In the genomic region with DNA sequence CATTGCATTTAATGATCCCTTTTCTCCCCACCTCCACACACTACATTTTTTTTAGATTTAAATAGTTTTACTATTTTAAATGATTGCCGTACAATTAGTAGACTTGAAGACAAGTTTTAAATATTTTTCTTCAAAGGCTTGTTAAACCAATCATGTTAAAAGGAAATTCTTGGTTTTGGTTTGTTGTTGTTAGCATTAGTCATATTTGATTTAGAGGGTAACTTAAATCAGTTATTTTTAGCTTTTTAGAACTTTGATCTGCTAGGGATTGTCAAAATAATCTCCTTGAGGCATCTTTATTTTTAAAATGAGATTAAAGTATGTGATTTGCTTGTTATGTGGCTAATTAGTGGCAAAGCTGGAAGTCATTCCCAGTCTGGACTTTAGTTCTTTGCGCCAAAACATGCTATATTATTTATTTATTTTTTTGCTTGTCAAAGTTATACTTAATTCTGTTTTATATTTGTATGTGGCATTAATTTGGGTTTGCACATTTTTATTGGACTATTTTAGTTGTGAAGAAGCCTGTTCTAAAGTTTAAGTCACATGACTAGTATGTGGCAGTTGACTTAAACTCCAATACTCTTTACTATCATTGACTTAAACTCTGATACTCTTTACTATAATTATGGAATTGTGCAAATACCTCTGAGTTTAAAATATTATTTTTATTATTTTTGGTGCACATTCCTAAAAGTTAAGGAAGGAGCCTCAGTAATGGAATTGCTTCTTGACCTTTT, we compare ENCODE assay signal across 9 cellular contexts. TPM values are rescaled to one million over a fixed set of nuclear protein-coding genes. Genes with fewer than 3 reads are reported as not detected.
A peak's percentile ranks its signal among the peaks of the same experiment; 100 is the strongest.
DNase-seq lines count a peak whose midpoint lies in the region; ATAC-seq and TF ChIP-seq lines count a peak whose summit lies in the region.
"Had no signal": no experiment of that assay in that cellular context is flagged by ENCODE, and none has a peak within 500 bp of the region (broad histone marks: within the 10 kb centered on the region; RNA-seq: fewer than 3 reads in every experiment).

No MANE protein-coding gene starts in this region.

- H4K20me1 ChIP-seq in hepatocyte (ENCODE audit: insufficient read depth, poor library complexity, severe bottlenecking), result peaks cover 25% of the 10 kb centered on the region

- H3K9ac ChIP-seq in subcutaneous abdominal adipose tissue (ENCODE audit: low read length in 5 of 5), result peak overlapping the region in 1 of 5 donors; percentile 21

- peaks cover 42% of the 10 kb centered on the region for H3K36me3 Mint-ChIP-seq in activated CD8-positive, alpha-beta memory T cell treated with anti-CD3 and anti-CD28 coated beads, Interleukin-2, amount 10 ng/mL, durations not matched to agents 7 days and 5 days
- H3K36me3 Mint-ChIP-seq in activated CD8-positive, alpha-beta T cell treated with anti-CD3 and anti-CD28 coated beads for 36 hours (ENCODE audit: low read depth), result peaks cover 51% of the 10 kb centered on the region

- peaks cover 51% of the 10 kb centered on the region for H3K4me1 Mint-ChIP-seq in activated CD8-positive, alpha-beta memory T cell treated with anti-CD3 and anti-CD28 coated beads, Interleukin-2, amount 10 ng/mL, durations not matched to agents 7 days and 5 days
- H3K4me1 Mint-ChIP-seq in activated CD8-positive, alpha-beta T cell treated with anti-CD3 and anti-CD28 coated beads for 36 hours (ENCODE audit: low read depth), result peaks cover 47% of the 10 kb centered on the region

- H3K27ac ChIP-seq in hepatocyte (peak overlapping the region; percentile 93), subcutaneous abdominal adipose tissue (ENCODE audit: low read depth, low read length) (peak overlapping the region; percentile 99)

- intact Hi-C loops in activated CD8-positive, alpha-beta T cell treated with anti-CD3 and anti-CD28 coated beads for 36 hours (cut with micrococcal nuclease), result no loop called here

- WGBS in hepatocyte (ENCODE audit: low lambda C conversion rate, missing lambda C conversion rate), result 76% methylated on average over 2 of the region's 2 CpGs

- H3K4me3 ChIP-seq in hepatocyte (peak overlapping the region; percentile 10), subcutaneous abdominal adipose tissue (ENCODE audit: low read depth in 1 of 5, low read length in 5 of 5) (peak overlapping the region in 4 of 5 donors; percentile 16 to 89 (median 78))

- POLR2A ChIA-PET in activated CD8-positive, alpha-beta T cell treated with anti-CD3 and anti-CD28 coated beads for 36 hours (lab: Charles Lee), result no interaction called here

- H3K4me1 ChIP-seq in hepatocyte (ENCODE audit: insufficient read depth), result peaks cover 11% of the 10 kb centered on the region
- peaks cover 15 to 77% (median 75%) of the 10 kb centered on the region in 5 donors for H3K4me1 ChIP-seq in subcutaneous abdominal adipose tissue (ENCODE audit: control insufficient read depth in 5 of 5, insufficient read depth in 5 of 5, low read length in 5 of 5)

- DNase-seq in activated CD8-positive, alpha-beta memory T cell treated with anti-CD3 and anti-CD28 coated beads, Interleukin-2, amount 10 ng/mL, durations not matched to agents 7 days and 5 days, result no peak
- DNase-seq in activated CD8-positive, alpha-beta memory T cell treated with anti-CD3 and anti-CD28 coated beads, Interleukin-2, amount 50 U/mL, for 4 hours, result no peak
- no peak for DNase-seq in activated CD8-positive, alpha-beta T cell treated with anti-CD3 and anti-CD28 coated beads for 36 hours
- no peak for DNase-seq in hepatocyte (ENCODE audit: low spot score)
- no peak for DNase-seq in DMS53 (lab: John Stamatoyannopoulos, UW)
- DNase-seq in activated gamma-delta T cell treated with Interleukin-2 at 50 U/mL for 16 hours, result no peak
- DNase-seq in omental fat pad (ENCODE audit: low spot score), result no peak
- DNase-seq: effector CD4-positive, alpha-beta T cell had no signal

- H3K27ac Mint-ChIP-seq in activated CD8-positive, alpha-beta memory T cell treated with anti-CD3 and anti-CD28 coated beads, Interleukin-2, amount 10 ng/mL, durations not matched to agents 7 days and 5 days, result no peak overlapping the region
- H3K27ac Mint-ChIP-seq in activated CD8-positive, alpha-beta T cell treated with anti-CD3 and anti-CD28 coated beads for 36 hours, result no peak overlapping the region

- TF ChIP-seq CTCF in activated CD8-positive, alpha-beta T cell treated with anti-CD3 and anti-CD28 coated beads for 36 hours (IDR thresholded peaks at IDR 0.05), result no peak
- TF ChIP-seq CTCF in hepatocyte (IDR thresholded peaks at IDR 0.05; ENCODE audit: poor library complexity), result no peak
- TF ChIP-seq CTCF in omental fat pad (IDR thresholded peaks at IDR 0.05), result no peak

- H3K9me3 Mint-ChIP-seq in activated CD8-positive, alpha-beta memory T cell treated with anti-CD3 and anti-CD28 coated beads, Interleukin-2, amount 10 ng/mL, durations not matched to agents 7 days and 5 days (ENCODE audit: low read depth), result no peaks in the 10 kb centered on the region
- no peaks in the 10 kb centered on the region for H3K9me3 Mint-ChIP-seq in activated CD8-positive, alpha-beta T cell treated with anti-CD3 and anti-CD28 coated beads for 36 hours

- H3K9me2 ChIP-seq in hepatocyte (replicated peaks; ENCODE audit: insufficient read depth), result no peaks in the 10 kb centered on the region

- H3K9me3 ChIP-seq in hepatocyte (ENCODE audit: low read depth) (no peaks in the 10 kb centered on the region), subcutaneous abdominal adipose tissue (ENCODE audit: control insufficient read depth in 5 of 5, low read length in 5 of 5) (no peaks in the 10 kb centered on the region)

- peaks cover 71% of the 10 kb centered on the region for H3K79me2 ChIP-seq in hepatocyte

- H3K4me3 Mint-ChIP-seq in activated CD8-positive, alpha-beta memory T cell treated with anti-CD3 and anti-CD28 coated beads, Interleukin-2, amount 10 ng/mL, durations not matched to agents 7 days and 5 days, result peak overlapping the region; percentile 95
- peak overlapping the region; percentile 97 for H3K4me3 Mint-ChIP-seq in activated CD8-positive, alpha-beta T cell treated with anti-CD3 and anti-CD28 coated beads for 36 hours

- H3K27me3 Mint-ChIP-seq in activated CD8-positive, alpha-beta memory T cell treated with anti-CD3 and anti-CD28 coated beads, Interleukin-2, amount 10 ng/mL, durations not matched to agents 7 days and 5 days, result no peaks in the 10 kb centered on the region
- no peaks in the 10 kb centered on the region for H3K27me3 Mint-ChIP-seq in activated CD8-positive, alpha-beta T cell treated with anti-CD3 and anti-CD28 coated beads for 36 hours

- CTCF ChIA-PET in activated CD8-positive, alpha-beta memory T cell treated with anti-CD3 and anti-CD28 coated beads, Interleukin-2, amount 10 ng/mL, durations not matched to agents 7 days and 5 days (lab: Charles Lee), result interaction anchor here (1.0 to 1.4 kb wide), 2 partner anchors 22 to 109 kb away, joined by 4 read pairs; no protein-coding TSS in a partner anchor
- CTCF ChIA-PET in activated CD8-positive, alpha-beta T cell treated with anti-CD3 and anti-CD28 coated beads for 36 hours (lab: Charles Lee), result interaction anchor here (0.8 to 1.4 kb wide), 4 partner anchors 9 to 109 kb away, joined by 3 read pairs; no protein-coding TSS in a partner anchor

- H3K27me3 ChIP-seq in hepatocyte (no peaks in the 10 kb centered on the region), subcutaneous abdominal adipose tissue (ENCODE audit: control insufficient read depth in 5 of 5, insufficient read depth in 4 of 5, low read length in 5 of 5) (no peaks in the 10 kb centered on the region)

- H3K4me2 ChIP-seq in hepatocyte, result peak overlapping the region; percentile 82

- H3K36me3 ChIP-seq in hepatocyte (replicated peaks; ENCODE audit: insufficient read depth, low read depth), result no peaks in the 10 kb centered on the region
- peaks cover 0 to 10% (median 7%) of the 10 kb centered on the region in 5 donors for H3K36me3 ChIP-seq in subcutaneous abdominal adipose tissue (ENCODE audit: control insufficient read depth in 5 of 5, insufficient read depth in 5 of 5, low read length in 5 of 5)

- H2AFZ ChIP-seq in hepatocyte, result no peak overlapping the region

- no peak for ATAC-seq in activated CD8-positive, alpha-beta memory T cell treated with anti-CD3 and anti-CD28 coated beads, Interleukin-2, amount 10 ng/mL, durations not matched to agents 7 days and 5 days
- ATAC-seq in activated CD8-positive, alpha-beta T cell treated with anti-CD3 and anti-CD28 coated beads for 36 hours, result no peak
- no peak for ATAC-seq in omental fat pad (ENCODE audit: low FRiP score)

RNA-seq across cellular contexts. Expression of a gene that starts 14.7 kb away (rescaled TPM):
- total RNA-seq in activated CD8-positive, alpha-beta memory T cell treated with anti-CD3 and anti-CD28 coated beads, Interleukin-2, amount 10 ng/mL, durations not matched to agents 7 days and 5 days, result 10 to 100 TPM; 37.0 to 66.8 TPM
- total RNA-seq in activated CD8-positive, alpha-beta T cell treated with anti-CD3 and anti-CD28 coated beads for 36 hours, result 1 to 10 TPM; 5.1 to 6.0 TPM
- total RNA-seq in hepatocyte (40.3 and 46.9 TPM in 2 replicates), omental fat pad (100 to 1,000 TPM in 1 of 4 donors, 10 to 100 TPM in 3; 23.0 to 181 (median 55.0) TPM)
- 13.4 and 15.0 TPM in 2 replicates for polyA plus RNA-seq in hepatocyte

RNA-seq across cellular contexts. Expression of a gene that starts 14.7 kb away (rescaled TPM):
- 10 to 100 TPM; 41.8 to 63.4 TPM for total RNA-seq in activated CD8-positive, alpha-beta memory T cell treated with anti-CD3 and anti-CD28 coated beads, Interleukin-2, amount 10 ng/mL, durations not matched to agents 7 days and 5 days
- total RNA-seq in activated CD8-positive, alpha-beta T cell treated with anti-CD3 and anti-CD28 coated beads for 36 hours, result 10 to 100 TPM; 25.4 to 26.0 TPM
- total RNA-seq in hepatocyte (21.9 and 24.3 TPM in 2 replicates), omental fat pad (10 to 100 TPM; 11.9 to 33.2 (median 30.7) TPM)
- 27.0 and 28.2 TPM in 2 replicates for polyA plus RNA-seq in hepatocyte
